Comparison of ENCODE assay signal across 1 cellular context in the genomic region with DNA sequence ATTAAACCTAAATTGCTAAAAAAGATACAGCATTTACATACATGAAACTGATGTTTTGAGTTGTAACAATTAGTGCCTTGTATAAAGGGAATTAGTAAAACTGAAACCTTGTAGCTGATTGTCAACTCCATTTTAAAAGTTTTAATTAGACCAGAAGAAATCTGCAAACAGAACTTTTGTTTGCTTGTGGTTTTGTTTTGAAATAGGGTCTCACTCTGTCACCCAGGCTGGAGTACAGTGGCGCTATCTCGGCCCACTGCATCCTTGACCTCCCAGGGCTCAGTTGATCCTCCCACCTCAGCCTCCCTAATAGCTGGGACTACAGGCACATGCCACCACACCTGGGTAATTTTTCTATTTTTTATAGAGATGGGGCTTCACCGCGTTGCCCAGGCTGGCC.
A peak's percentile ranks its signal among the peaks of the same experiment; 100 is the strongest.
TF ChIP-seq lines count a peak whose summit lies in the region.

No MANE protein-coding gene starts in this region.

TF ChIP-seq in GM12878, 131 proteins besides CTCF, POLR2A, EP300 and RAD21 (continued from another document):
- TF ChIP-seq SKIL (IDR thresholded peaks at IDR 0.05; ENCODE audit: low read depth, poor library complexity, severe bottlenecking) (no peak), NR2F1 (conservative IDR thresholded peaks at IDR 0.05) (peak; percentile 64), EED (IDR thresholded peaks at IDR 0.05; ENCODE audit: low read depth) (no peak), IRF4 (IDR thresholded peaks at IDR 0.05; ENCODE audit: low read depth, low read length) (no peak), ZNF217 (IDR thresholded peaks at IDR 0.05) (peak; percentile 70; the same call in 1 of the 2 replicates), ZNF24 (IDR thresholded peaks at IDR 0.05) (peak; percentile 47; the same call in 1 of the 2 replicates), DPF2 (IDR thresholded peaks at IDR 0.05) (peak; percentile 66; the same call in 1 of the 2 replicates), ZNF207 (IDR thresholded peaks at IDR 0.05; ENCODE audit: borderline replicate concordance) (no peak), PAX5 (IDR thresholded peaks at IDR 0.05; ENCODE audit: borderline replicate concordance, low read depth, low read length) (no peak), MTA2 (IDR thresholded peaks at IDR 0.05; ENCODE audit: low read depth) (peak; percentile 98), MLLT1 (IDR thresholded peaks at IDR 0.05) (no peak), IKZF1 (conservative IDR thresholded peaks at IDR 0.05) (no peak; the same call in 1 of the 2 replicates), SREBF1 (IDR thresholded peaks at IDR 0.05; ENCODE audit: low read length) (no peak), BRCA1 (IDR thresholded peaks at IDR 0.05; ENCODE audit: low read depth, low read length) (no peak), CBX3 (IDR thresholded peaks at IDR 0.05; ENCODE audit: borderline replicate concordance, low read depth) (no peak), JUNB (IDR thresholded peaks at IDR 0.05) (no peak), ZBTB33 (IDR thresholded peaks at IDR 0.05) (peak; percentile 89)
- TF ChIP-seq, protein P1, sequence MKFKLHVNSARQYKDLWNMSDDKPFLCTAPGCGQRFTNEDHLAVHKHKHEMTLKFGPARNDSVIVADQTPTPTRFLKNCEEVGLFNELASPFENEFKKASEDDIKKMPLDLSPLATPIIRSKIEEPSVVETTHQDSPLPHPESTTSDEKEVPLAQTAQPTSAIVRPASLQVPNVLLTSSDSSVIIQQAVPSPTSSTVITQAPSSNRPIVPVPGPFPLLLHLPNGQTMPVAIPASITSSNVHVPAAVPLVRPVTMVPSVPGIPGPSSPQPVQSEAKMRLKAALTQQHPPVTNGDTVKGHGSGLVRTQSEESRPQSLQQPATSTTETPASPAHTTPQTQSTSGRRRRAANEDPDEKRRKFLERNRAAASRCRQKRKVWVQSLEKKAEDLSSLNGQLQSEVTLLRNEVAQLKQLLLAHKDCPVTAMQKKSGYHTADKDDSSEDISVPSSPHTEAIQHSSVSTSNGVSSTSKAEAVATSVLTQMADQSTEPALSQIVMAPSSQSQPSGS (IDR thresholded peaks at IDR 0.05; ENCODE audit: low read length), result no peak
- TF ChIP-seq, protein P2, sequence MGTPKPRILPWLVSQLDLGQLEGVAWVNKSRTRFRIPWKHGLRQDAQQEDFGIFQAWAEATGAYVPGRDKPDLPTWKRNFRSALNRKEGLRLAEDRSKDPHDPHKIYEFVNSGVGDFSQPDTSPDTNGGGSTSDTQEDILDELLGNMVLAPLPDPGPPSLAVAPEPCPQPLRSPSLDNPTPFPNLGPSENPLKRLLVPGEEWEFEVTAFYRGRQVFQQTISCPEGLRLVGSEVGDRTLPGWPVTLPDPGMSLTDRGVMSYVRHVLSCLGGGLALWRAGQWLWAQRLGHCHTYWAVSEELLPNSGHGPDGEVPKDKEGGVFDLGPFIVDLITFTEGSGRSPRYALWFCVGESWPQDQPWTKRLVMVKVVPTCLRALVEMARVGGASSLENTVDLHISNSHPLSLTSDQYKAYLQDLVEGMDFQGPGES (IDR thresholded peaks at IDR 0.05), result no peak
- TF ChIP-seq, protein P3, sequence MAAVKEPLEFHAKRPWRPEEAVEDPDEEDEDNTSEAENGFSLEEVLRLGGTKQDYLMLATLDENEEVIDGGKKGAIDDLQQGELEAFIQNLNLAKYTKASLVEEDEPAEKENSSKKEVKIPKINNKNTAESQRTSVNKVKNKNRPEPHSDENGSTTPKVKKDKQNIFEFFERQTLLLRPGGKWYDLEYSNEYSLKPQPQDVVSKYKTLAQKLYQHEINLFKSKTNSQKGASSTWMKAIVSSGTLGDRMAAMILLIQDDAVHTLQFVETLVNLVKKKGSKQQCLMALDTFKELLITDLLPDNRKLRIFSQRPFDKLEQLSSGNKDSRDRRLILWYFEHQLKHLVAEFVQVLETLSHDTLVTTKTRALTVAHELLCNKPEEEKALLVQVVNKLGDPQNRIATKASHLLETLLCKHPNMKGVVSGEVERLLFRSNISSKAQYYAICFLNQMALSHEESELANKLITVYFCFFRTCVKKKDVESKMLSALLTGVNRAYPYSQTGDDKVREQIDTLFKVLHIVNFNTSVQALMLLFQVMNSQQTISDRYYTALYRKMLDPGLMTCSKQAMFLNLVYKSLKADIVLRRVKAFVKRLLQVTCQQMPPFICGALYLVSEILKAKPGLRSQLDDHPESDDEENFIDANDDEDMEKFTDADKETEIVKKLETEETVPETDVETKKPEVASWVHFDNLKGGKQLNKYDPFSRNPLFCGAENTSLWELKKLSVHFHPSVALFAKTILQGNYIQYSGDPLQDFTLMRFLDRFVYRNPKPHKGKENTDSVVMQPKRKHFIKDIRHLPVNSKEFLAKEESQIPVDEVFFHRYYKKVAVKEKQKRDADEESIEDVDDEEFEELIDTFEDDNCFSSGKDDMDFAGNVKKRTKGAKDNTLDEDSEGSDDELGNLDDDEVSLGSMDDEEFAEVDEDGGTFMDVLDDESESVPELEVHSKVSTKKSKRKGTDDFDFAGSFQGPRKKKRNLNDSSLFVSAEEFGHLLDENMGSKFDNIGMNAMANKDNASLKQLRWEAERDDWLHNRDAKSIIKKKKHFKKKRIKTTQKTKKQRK (IDR thresholded peaks at IDR 0.05; ENCODE audit: low read depth, low read length), result no peak
